8 cellular contexts compared by ENCODE assay signal in the genomic region with DNA sequence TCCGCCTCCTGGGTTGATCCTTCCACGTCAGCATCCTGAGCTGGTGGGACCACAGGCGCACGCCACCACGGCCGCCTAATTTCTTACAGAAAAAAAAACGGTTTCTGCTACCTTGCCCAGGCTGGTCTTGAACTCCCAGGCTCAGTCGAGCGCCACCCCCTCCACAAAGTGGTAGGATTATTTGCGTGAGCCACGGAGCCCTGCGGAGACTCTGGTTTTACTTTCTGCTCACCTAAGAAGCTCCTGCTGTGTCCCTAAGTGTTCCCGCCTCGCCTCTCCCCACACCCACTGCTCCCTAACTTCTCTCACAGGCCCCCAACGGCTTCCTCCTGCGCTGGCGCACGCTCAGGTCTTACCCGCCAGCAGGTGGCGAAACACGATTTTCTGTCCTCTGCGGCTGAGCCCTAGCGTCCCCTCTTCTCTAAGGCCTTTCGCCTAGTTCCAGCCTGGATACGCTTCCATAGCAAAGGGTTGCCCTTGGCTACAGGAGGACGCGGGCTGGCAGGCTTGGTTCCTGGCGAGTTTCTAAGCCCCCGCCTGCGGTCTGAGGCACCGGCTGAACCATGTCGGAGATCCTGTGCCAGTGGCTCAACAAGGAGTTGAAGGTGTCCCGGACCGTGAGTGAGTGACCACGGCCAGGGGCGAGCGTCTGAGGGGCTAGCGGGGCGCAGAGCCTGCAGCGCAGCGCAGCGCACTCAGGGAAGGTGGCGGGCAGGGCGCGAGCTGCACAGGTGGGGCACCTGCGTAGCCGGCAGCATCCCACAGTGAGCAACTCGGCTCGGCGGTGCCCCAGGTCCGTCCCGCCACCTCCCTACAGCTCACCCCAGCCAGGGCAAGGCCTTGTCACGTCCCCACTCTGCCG. TPM values are rescaled to one million over a fixed set of nuclear protein-coding genes. Genes with fewer than 3 reads are reported as not detected.
A peak's percentile ranks its signal among the peaks of the same experiment; 100 is the strongest.
DNase-seq lines count a peak whose midpoint lies in the region; ATAC-seq and TF ChIP-seq lines count a peak whose summit lies in the region.

A gene with protein sequence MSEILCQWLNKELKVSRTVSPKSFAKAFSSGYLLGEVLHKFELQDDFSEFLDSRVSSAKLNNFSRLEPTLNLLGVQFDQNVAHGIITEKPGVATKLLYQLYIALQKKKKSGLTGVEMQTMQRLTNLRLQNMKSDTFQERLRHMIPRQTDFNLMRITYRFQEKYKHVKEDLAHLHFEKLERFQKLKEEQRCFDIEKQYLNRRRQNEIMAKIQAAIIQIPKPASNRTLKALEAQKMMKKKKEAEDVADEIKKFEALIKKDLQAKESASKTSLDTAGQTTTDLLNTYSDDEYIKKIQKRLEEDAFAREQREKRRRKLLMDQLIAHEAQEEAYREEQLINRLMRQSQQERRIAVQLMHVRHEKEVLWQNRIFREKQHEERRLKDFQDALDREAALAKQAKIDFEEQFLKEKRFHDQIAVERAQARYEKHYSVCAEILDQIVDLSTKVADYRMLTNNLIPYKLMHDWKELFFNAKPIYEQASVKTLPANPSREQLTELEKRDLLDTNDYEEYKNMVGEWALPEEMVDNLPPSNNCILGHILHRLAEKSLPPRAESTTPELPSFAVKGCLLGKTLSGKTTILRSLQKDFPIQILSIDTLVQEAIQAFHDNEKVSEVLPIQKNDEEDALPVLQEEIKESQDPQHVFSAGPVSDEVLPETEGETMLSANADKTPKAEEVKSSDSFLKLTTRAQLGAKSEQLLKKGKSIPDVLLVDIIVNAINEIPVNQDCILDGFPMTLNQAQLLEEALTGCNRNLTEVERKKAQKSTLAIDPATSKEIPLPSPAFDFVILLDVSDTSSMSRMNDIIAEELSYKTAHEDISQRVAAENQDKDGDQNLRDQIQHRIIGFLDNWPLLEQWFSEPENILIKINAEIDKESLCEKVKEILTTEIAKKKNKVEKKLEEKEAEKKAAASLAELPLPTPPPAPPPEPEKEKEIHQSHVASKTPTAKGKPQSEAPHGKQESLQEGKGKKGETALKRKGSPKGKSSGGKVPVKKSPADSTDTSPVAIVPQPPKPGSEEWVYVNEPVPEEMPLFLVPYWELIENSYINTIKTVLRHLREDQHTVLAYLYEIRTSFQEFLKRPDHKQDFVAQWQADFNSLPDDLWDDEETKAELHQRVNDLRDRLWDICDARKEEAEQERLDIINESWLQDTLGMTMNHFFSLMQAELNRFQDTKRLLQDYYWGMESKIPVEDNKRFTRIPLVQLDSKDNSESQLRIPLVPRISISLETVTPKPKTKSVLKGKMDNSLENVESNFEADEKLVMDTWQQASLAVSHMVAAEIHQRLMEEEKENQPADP (N-terminal part only) (plus strand): TSS at position 429 of the 862 bp plus-strand sequence. CDS start 135 bp downstream, at position 564.

- peak within 1 kb of the TSS; percentile 68 for H3K9ac ChIP-seq in SK-N-SH

- WGBS in SK-N-SH (ENCODE audit: low lambda C conversion rate): 7% methylated on average over 32 of the region's 54 CpGs

- peak within 1 kb of the TSS; percentile 81 to 90 for H3K4me3 ChIP-seq in SK-N-SH (ENCODE audit: low read depth in 2 of 2, low read length in 1 of 2)

- no peaks in the 10 kb centered on the region for H3K36me3 ChIP-seq in SK-N-SH (replicated peaks in 1 of 2; ENCODE audit: control insufficient read depth in 1 of 2, insufficient read depth in 2 of 2, low read length in 1 of 2)

- DNase-seq in SK-N-SH (peak; percentile 87), head of caudate nucleus (peak; percentile 69 to 94 (median 85)), omental fat pad (ENCODE audit: low spot score) (peak; percentile 43)
- DNase-seq in activated naive CD4-positive, alpha-beta T cell treated with anti-CD3 and anti-CD28 coated beads, Interleukin-2, amount 50 U/mL, for 72 hours (ENCODE audit: low spot score in 2 of 2): peak; percentile 79 to 86

- H4K20me1 ChIP-seq in SK-N-SH (ENCODE audit: insufficient read depth): no peaks in the 10 kb centered on the region

- H3K4me3 Mint-ChIP-seq in IgD-negative memory B cell: peak within 1 kb of the TSS; percentile 17 to 95 (median 83)

- CTCF ChIA-PET in SK-N-SH (lab: Yijun Ruan, JAX): interaction anchor here (0.6 to 5.2 kb wide), 14 partner anchors 8 to 556 kb away, joined by 3 to 41 read pairs (median 3); no protein-coding TSS in a partner anchor

- TF ChIP-seq RAD21 in SK-N-SH (IDR thresholded peaks at IDR 0.05; ENCODE audit: low read length): peak; percentile 66

- ATAC-seq in GM19467 (IDR thresholded peaks at IDR 0.05; ENCODE audit: unreplicated experiment): peak; percentile 89
- ATAC-seq in activated naive CD4-positive, alpha-beta T cell treated with anti-CD3 and anti-CD28 coated beads, Interleukin-2, amount 50 U/mL, for 72 hours: peak; percentile 91 to 93
- peak; percentile 96 for ATAC-seq in omental fat pad (ENCODE audit: low FRiP score)

- H3K4me1 Mint-ChIP-seq in IgD-negative memory B cell: peaks cover 0 to 5% (median 1%) of the 10 kb centered on the region in 3 donors

- H3K9me3 Mint-ChIP-seq in IgD-negative memory B cell: peaks cover 0 to 13% (median 3%) of the 10 kb centered on the region in 3 donors
- peaks cover 3 to 24% of the 10 kb centered on the region in 2 donors for H3K9me3 Mint-ChIP-seq in activated naive CD4-positive, alpha-beta T cell treated with anti-CD3 and anti-CD28 coated beads, Interleukin-2, amount 50 U/mL, for 72 hours

- peaks cover 5% of the 10 kb centered on the region for H3K27me3 Mint-ChIP-seq in IgD-negative memory B cell

- H3K27me3 ChIP-seq in SK-N-SH (ENCODE audit: insufficient read depth): no peaks in the 10 kb centered on the region

- H3K4me2 ChIP-seq in SK-N-SH: peak within 1 kb of the TSS; percentile 81

- TF ChIP-seq CTCF in C4-2B (conservative IDR thresholded peaks at IDR 0.05) (peak; percentile 85), SK-N-SH (IDR thresholded peaks at IDR 0.05) (peak; percentile 85), omental fat pad (IDR thresholded peaks at IDR 0.05) (peak in 1 of 3 donors; percentile 22)

- peak within 1 kb of the TSS; percentile 91 for H2AFZ ChIP-seq in SK-N-SH (ENCODE audit: low read depth)

- intact Hi-C loops in head of caudate nucleus (cut with DNase I): loop anchor here (5.0 kb wide), 1 partner anchor 310 kb away; no protein-coding TSS in a partner anchor

- no peaks in the 10 kb centered on the region for H3K9me3 ChIP-seq in SK-N-SH

- no peak for TF ChIP-seq EP300 in SK-N-SH (IDR thresholded peaks at IDR 0.05; ENCODE audit: borderline replicate concordance in 1 of 2, low read depth in 1 of 2, low read length in 1 of 2)

- H3K4me1 ChIP-seq in SK-N-SH (ENCODE audit: control insufficient read depth in 1 of 2, insufficient read depth in 2 of 2, low read depth in 1 of 2, low read length in 1 of 2): peaks cover 0 to 7% of the 10 kb centered on the region in 2 experiments; a peak in 2 of 4 replicates

- peaks cover 4% of the 10 kb centered on the region for H3F3A ChIP-seq in SK-N-SH (replicated peaks; ENCODE audit: insufficient read depth)

- H3K27ac ChIP-seq in C4-2B (peak within 1 kb of the TSS; percentile 5; the same call in 1 of the 2 replicates), SK-N-SH (ENCODE audit: low read depth in 2 of 2, low read length in 1 of 2) (peak within 1 kb of the TSS in 1 of 2 experiments; percentile 2; a peak in 1 of 4 replicates), temporal lobe (ENCODE audit: low read depth, low read length) (no peak within 1 kb of the TSS)

- H3K79me2 ChIP-seq in SK-N-SH (ENCODE audit: insufficient read depth): no peaks in the 10 kb centered on the region

- POLR2A ChIA-PET in SK-N-SH (lab: Yijun Ruan, JAX): interaction anchor here (0.6 kb wide), 1 partner anchor 255 kb away, joined by 3 read pairs; no protein-coding TSS in a partner anchor

- H3K9me2 ChIP-seq in SK-N-SH: 0 out of 2 replicates have a peak, but pooled peaks cover 4% of the 10 kb centered on the region

- peaks cover 2% of the 10 kb centered on the region for H3K36me3 Mint-ChIP-seq in IgD-negative memory B cell
- peaks cover 10 to 44% of the 10 kb centered on the region in 2 donors for H3K36me3 Mint-ChIP-seq in activated naive CD4-positive, alpha-beta T cell treated with anti-CD3 and anti-CD28 coated beads, Interleukin-2, amount 50 U/mL, for 72 hours

- peak within 1 kb of the TSS in 1 of 3 donors; percentile 94 for H3K27ac Mint-ChIP-seq in IgD-negative memory B cell
- H3K27ac Mint-ChIP-seq in activated naive CD4-positive, alpha-beta T cell treated with anti-CD3 and anti-CD28 coated beads, Interleukin-2, amount 50 U/mL, for 72 hours: peak within 1 kb of the TSS; percentile 99

TF ChIP-seq in SK-N-SH, 30 proteins besides CTCF, POLR2A, EP300 and RAD21 (continues in another document):
- peak; percentile 83; the same call in 1 of the 2 replicates for TF ChIP-seq SIN3A (IDR thresholded peaks at IDR 0.05; ENCODE audit: borderline replicate concordance, low read depth, low read length)
- TF ChIP-seq, protein P1, sequence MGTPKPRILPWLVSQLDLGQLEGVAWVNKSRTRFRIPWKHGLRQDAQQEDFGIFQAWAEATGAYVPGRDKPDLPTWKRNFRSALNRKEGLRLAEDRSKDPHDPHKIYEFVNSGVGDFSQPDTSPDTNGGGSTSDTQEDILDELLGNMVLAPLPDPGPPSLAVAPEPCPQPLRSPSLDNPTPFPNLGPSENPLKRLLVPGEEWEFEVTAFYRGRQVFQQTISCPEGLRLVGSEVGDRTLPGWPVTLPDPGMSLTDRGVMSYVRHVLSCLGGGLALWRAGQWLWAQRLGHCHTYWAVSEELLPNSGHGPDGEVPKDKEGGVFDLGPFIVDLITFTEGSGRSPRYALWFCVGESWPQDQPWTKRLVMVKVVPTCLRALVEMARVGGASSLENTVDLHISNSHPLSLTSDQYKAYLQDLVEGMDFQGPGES (IDR thresholded peaks at IDR 0.05; ENCODE audit: low read depth, low read length): no peak
- TF ChIP-seq GABPA (IDR thresholded peaks at IDR 0.05; ENCODE audit: low read depth): no peak
- TF ChIP-seq ELF1 (IDR thresholded peaks at IDR 0.05): no peak
- no peak for TF ChIP-seq POLR2AphosphoS5 (IDR thresholded peaks at IDR 0.05; ENCODE audit: low read depth, low read length)
- peak; percentile 48 for TF ChIP-seq NRF1 (IDR thresholded peaks at IDR 0.05; ENCODE audit: low read depth, low read length)
- no peak; the same call in 1 of the 2 replicates for TF ChIP-seq YY1 (IDR thresholded peaks at IDR 0.05; ENCODE audit: low read depth)
- peak; percentile 91 for TF ChIP-seq MXI1 (IDR thresholded peaks at IDR 0.05; ENCODE audit: low read depth, low read length)
- TF ChIP-seq SMC3 (IDR thresholded peaks at IDR 0.05; ENCODE audit: low read depth, low read length): peak; percentile 76
- TF ChIP-seq RCOR1 (IDR thresholded peaks at IDR 0.05; ENCODE audit: low read length): peak; percentile 47; the same call in 1 of the 2 replicates

RNA-seq across cellular contexts. Expression of the gene that starts here (rescaled TPM):
- not detected for polyA plus RNA-seq in IgD-negative memory B cell
- 1.6 and 2.6 TPM in 2 replicates for polyA plus RNA-seq in SK-N-SH (2012; rRNA removed)
- polyA plus RNA-seq in SK-N-SH (2012; cell fraction: cytosol; rRNA removed): 1.4 and 1.7 TPM in 2 replicates
- polyA plus RNA-seq in SK-N-SH (2012; cell fraction: nucleus; rRNA removed): 3.8 and 8.5 TPM in 2 replicates
- total RNA-seq in activated naive CD4-positive, alpha-beta T cell treated with anti-CD3 and anti-CD28 coated beads, Interleukin-2, amount 50 U/mL, for 72 hours: 10 to 100 TPM in 1 of 2 donors, 1 to 10 TPM in 1; 3.2 to 31.2 TPM
- total RNA-seq in omental fat pad: 1 to 10 TPM in 3 of 4 donors, under 1 TPM in 1; 0.48 to 6.9 (median 3.2) TPM
- total RNA-seq in temporal lobe: 17.5 TPM
